ENCODE assay signal across 18 cellular contexts in genomic region chr9:95246547-95246946, GRCh38.
A peak's percentile ranks its signal among the peaks of the same experiment; 100 is the strongest.
DNase-seq lines count a peak whose midpoint lies in the region; TF ChIP-seq lines count a peak whose summit lies in the region.
"Had no signal": no experiment of that assay in that cellular context is flagged by ENCODE, and none has a peak within 500 bp of the region (broad histone marks: within the 10 kb centered on the region; RNA-seq: fewer than 3 reads in every experiment).

No MANE protein-coding gene starts in this region.

- H3K9me3 ChIP-seq in esophagus muscularis mucosa, result no peaks in the 10 kb centered on the region
- H3K9me3 ChIP-seq: BLaER1 treated with 17β-estradiol and CSF1 and Interleukin-3, amounts not matched to agents 10 nM and 100 nM had no signal

- no peaks in the 10 kb centered on the region for H3K9me3 Mint-ChIP-seq in glutamatergic neuron (ENCODE audit: unreplicated experiment)
- H3K9me3 Mint-ChIP-seq: CD8-positive, alpha-beta memory T cell had no signal

- intact Hi-C loops in esophagus muscularis mucosa (cut with DNase I), result no loop called here

- no peak for TF ChIP-seq POLR2A in esophagus muscularis mucosa (IDR thresholded peaks at IDR 0.05; ENCODE audit: low read depth)

- H3K27ac ChIP-seq in esophagus muscularis mucosa (replicated peaks in 1 of 4), result no peak overlapping the region
- H3K27ac ChIP-seq: BLaER1 treated with 17β-estradiol and CSF1 and Interleukin-3, amounts not matched to agents 10 nM and 100 nM; GM23248 had no signal

- no peaks in the 10 kb centered on the region for H3K27me3 Mint-ChIP-seq in glutamatergic neuron (ENCODE audit: unreplicated experiment)
- H3K27me3 Mint-ChIP-seq: B cell; CD8-positive, alpha-beta memory T cell had no signal

- WGBS in esophagus muscularis mucosa, result 100% methylated on average over 1 of the region's 1 CpG

- peaks cover 21% of the 10 kb centered on the region for H3K4me1 Mint-ChIP-seq in glutamatergic neuron (ENCODE audit: low read depth, unreplicated experiment)
- H3K4me1 Mint-ChIP-seq: CD8-positive, alpha-beta memory T cell had no signal

- TF ChIP-seq CTCF in esophagus muscularis mucosa (IDR thresholded peaks at IDR 0.05) (no peak), glutamatergic neuron (IDR thresholded peaks at IDR 0.05; ENCODE audit: partially characterized antibody, unreplicated experiment) (no peak)

- H3K36me3 Mint-ChIP-seq in glutamatergic neuron (ENCODE audit: unreplicated experiment), result no peaks in the 10 kb centered on the region

- peaks cover 5 to 16% (median 14%) of the 10 kb centered on the region in 4 donors for H3K4me1 ChIP-seq in esophagus muscularis mucosa

- H3K36me3 ChIP-seq in esophagus muscularis mucosa, result peaks cover 0 to 19% (median 4%) of the 10 kb centered on the region in 4 donors

- no peaks in the 10 kb centered on the region for H3K27me3 ChIP-seq in esophagus muscularis mucosa
- H3K27me3 ChIP-seq: BLaER1 treated with 17β-estradiol and CSF1 and Interleukin-3, amounts not matched to agents 10 nM and 100 nM had no signal

- peak; percentile 9 for DNase-seq in EL
- peak; percentile 30 for DNase-seq in ELR (ENCODE audit: low read depth)
- DNase-seq in NCI-H226, result peak; percentile 40
- DNase-seq in esophagus muscularis mucosa (ENCODE audit: extremely low spot score), result peak; percentile 60
- no peak for DNase-seq in NCI-H526 treated with DMSO at 0.1 percent for 48 hours (lab: John Stamatoyannopoulos, UW)
- no peak for DNase-seq in glutamatergic neuron
- DNase-seq in stimulated activated CD4-positive, alpha-beta T cell treated with anti-CD3 and anti-CD28 coated beads, Interleukin-4, amount 100 ng/mL, for 4 hours, result no peak
- no peak for DNase-seq in NCI-H748 treated with DMSO at 0.1 percent for 48 hours (lab: John Stamatoyannopoulos, UW)
- DNase-seq: CD8-positive, alpha-beta memory T cell; COR-L47; DMS 273 treated with DMSO at 0.1 percent for 48 hours; DMS53; DND-41; GM23248; HCEC 1CT had no signal

- no peak overlapping the region for H3K4me3 Mint-ChIP-seq in glutamatergic neuron (ENCODE audit: unreplicated experiment)
- H3K4me3 Mint-ChIP-seq: B cell; CD8-positive, alpha-beta memory T cell had no signal

- H3K4me3 ChIP-seq in esophagus muscularis mucosa, result no peak overlapping the region
- H3K4me3 ChIP-seq: BLaER1 treated with 17β-estradiol and CSF1 and Interleukin-3, amounts not matched to agents 10 nM and 100 nM; GM12878; GM23248 had no signal

- no peak overlapping the region for H3K27ac Mint-ChIP-seq in glutamatergic neuron (ENCODE audit: unreplicated experiment)
- H3K27ac Mint-ChIP-seq: B cell; CD8-positive, alpha-beta memory T cell had no signal

- TF ChIP-seq EP300 in esophagus muscularis mucosa (IDR thresholded peaks at IDR 0.05), result no peak

Comparison
In these comparisons a context has a peak if more than half of its experiments do, and no peak if none do; other contexts are left out.
1. DNase-seq: peak in EL (single experiment), ELR (single experiment), NCI-H226 (single experiment) and esophagus muscularis mucosa (single experiment); none in NCI-H526 treated with DMSO at 0.1 percent for 48 hours (single experiment), glutamatergic neuron (single experiment), stimulated activated CD4-positive, alpha-beta T cell treated with anti-CD3 and anti-CD28 coated beads, Interleukin-4, amount 100 ng/mL, for 4 hours (0 of 2) and NCI-H748 treated with DMSO at 0.1 percent for 48 hours (single experiment).